ENCODE assay signal across 22 cellular contexts in genomic region chr14:103997391-103997790, GRCh38. TPM values are rescaled to one million over a fixed set of nuclear protein-coding genes. Genes with fewer than 3 reads are reported as not detected.
DNase-seq lines count a peak whose midpoint lies in the region; ATAC-seq, FAIRE-seq and TF ChIP-seq lines count a peak whose summit lies in the region.
"Had no signal": no experiment of that assay in that cellular context is flagged by ENCODE, and none has a peak within 500 bp of the region (broad histone marks: within the 10 kb centered on the region; RNA-seq: fewer than 3 reads in every experiment).

No MANE protein-coding gene starts in this region.

- H3K27ac ChIP-seq in H1 (ENCODE audit: low read depth, low read length) (no peak overlapping the region), upper lobe of right lung (no peak overlapping the region)
- H3K27ac ChIP-seq: GM23248 had no signal

- no peak overlapping the region for H3K18ac ChIP-seq in H1 (ENCODE audit: extremely low read depth, low read length)

- no peaks in the 10 kb centered on the region for H3K79me1 ChIP-seq in H1 (ENCODE audit: low read depth, low read length)

- POLR2A ChIA-PET in H1 (lab: Charles Lee; ENCODE audit: partially characterized antibody) = no interaction called here

- no peak overlapping the region for H2BK120ac ChIP-seq in H1 (replicated peaks; ENCODE audit: low read depth, low read length)

- no peak overlapping the region for H3K14ac ChIP-seq in H1 (ENCODE audit: insufficient read length)

- no peak for TF ChIP-seq RAD21 in H1 (IDR thresholded peaks at IDR 0.05 in 1 of 2, conservative IDR thresholded peaks at IDR 0.05 in 1 of 2; ENCODE audit: low read depth in 2 of 2, low read length in 2 of 2)

- H3K9ac ChIP-seq in H1 (replicated peaks in 1 of 4; ENCODE audit: extremely low read depth in 1 of 4, low read depth in 3 of 4, low read length in 3 of 4) = no peak overlapping the region
- H3K9ac ChIP-seq: GM23248 had no signal

- no peaks in the 10 kb centered on the region for H3K4me1 ChIP-seq in H1 (replicated peaks in 1 of 4; ENCODE audit: control insufficient read depth in 3 of 4, insufficient read depth in 4 of 4, low read length in 3 of 4)
- no peaks in the 10 kb centered on the region for H3K4me1 ChIP-seq in upper lobe of right lung

- DNase-seq in DMS79 (lab: John Stamatoyannopoulos, UW) (peak; percentile 46), DMS79 treated with DMSO at 0.1 percent for 48 hours (lab: John Stamatoyannopoulos, UW) (peak; percentile 82), H1 (ENCODE audit: low read depth in 1 of 2, low spot score in 2 of 2) (no peak), upper lobe of right lung (no peak)
- no peak for DNase-seq in activated CD8-positive, alpha-beta memory T cell treated with anti-CD3 and anti-CD28 coated beads for 24 hours
- DNase-seq: C1 segment of cervical spinal cord; Calu3; CD4-positive, alpha-beta memory T cell; COR-L47; DMS53; EL; GDM1; GM23248; H9 had no signal

- no peak overlapping the region for H2BK12ac ChIP-seq in H1 (ENCODE audit: low read depth, low read length)

- no peak overlapping the region for H3K4me2 ChIP-seq in H1 (ENCODE audit: insufficient read depth in 1 of 2, low read depth in 2 of 2, low read length in 2 of 2)

- WGBS in H1 (ENCODE audit: extremely low coverage in 1 of 2, insufficient coverage in 1 of 2, insufficient read length in 1 of 2, insufficient replicate concordance in 2 of 2, low coverage in 1 of 2, low lambda C conversion rate in 2 of 2, missing lambda C conversion rate in 1 of 2), 2 experiments = 89% methylated on average over 8 of the region's 8 CpGs; no CpG with 5 or more reads in 1 of the 2 experiments

- H3K56ac ChIP-seq in H1 (replicated peaks; ENCODE audit: insufficient read length, low read depth, low read length) = no peak overlapping the region

- no peaks in the 10 kb centered on the region for H3K23me2 ChIP-seq in H1 (ENCODE audit: low read depth, low read length)

- no peak overlapping the region for H2BK15ac ChIP-seq in H1 (ENCODE audit: low read length)

- no peak for TF ChIP-seq EP300 in H1 (IDR thresholded peaks at IDR 0.05; ENCODE audit: borderline replicate concordance in 1 of 2, low read depth in 2 of 2, low read length in 2 of 2)

- H4K91ac ChIP-seq in H1 (replicated peaks; ENCODE audit: insufficient read length, low read length) = no peak overlapping the region

- H3K4me3 ChIP-seq in H1 (ENCODE audit: extremely low read depth in 1 of 4, insufficient read depth in 2 of 4, low read depth in 3 of 4, low read length in 4 of 4) (no peak overlapping the region), upper lobe of right lung (no peak overlapping the region)
- H3K4me3 ChIP-seq: GM12878, GM23248 had no signal

- no peak overlapping the region for H2BK5ac ChIP-seq in H1 (ENCODE audit: low read depth, low read length)

- no peak overlapping the region for H3K23ac ChIP-seq in H1 (ENCODE audit: insufficient read length)

- no peak overlapping the region for H2BK20ac ChIP-seq in H1 (ENCODE audit: low read length)

- H4K8ac ChIP-seq in H1 (ENCODE audit: extremely low read depth, insufficient read depth, low read length) = peak overlapping the region; percentile 25; the same call in 1 of the 2 replicates

- no peak for TF ChIP-seq CTCF in H1 (IDR thresholded peaks at IDR 0.05; ENCODE audit: control extremely low read depth in 1 of 3, insufficient read depth in 1 of 3, low read depth in 1 of 3, low read length in 3 of 3)
- no peak for TF ChIP-seq CTCF in upper lobe of right lung (IDR thresholded peaks at IDR 0.05)

- ATAC-seq in upper lobe of right lung (peak; percentile 27), SK-N-SH treated with all-trans-retinoic acid at 6 μM for 48 hours (no peak)
- ATAC-seq: GM12878, HCT116 had no signal

- no peak for TF ChIP-seq POLR2A in H1 (IDR thresholded peaks at IDR 0.05; ENCODE audit: control extremely low read depth in 1 of 2, low read depth in 2 of 2, low read length in 2 of 2)

- no peak overlapping the region for H2AK5ac ChIP-seq in H1 (ENCODE audit: low read depth, low read length)

- no peak for FAIRE-seq in H1 (lab: Jason Lieb, UNC)
- FAIRE-seq: GM12878, GM19239 had no signal

- no peak overlapping the region for H2AFZ ChIP-seq in H1 (ENCODE audit: low read length)
- H2AFZ ChIP-seq: GM23248 had no signal

- H3K27me3 ChIP-seq in H1 (replicated peaks in 1 of 4; ENCODE audit: control insufficient read depth in 3 of 4, extremely low read depth in 1 of 4, insufficient read depth in 3 of 4, low read length in 3 of 4) (no peaks in the 10 kb centered on the region; a peak in 1 of 7 replicates), upper lobe of right lung (no peaks in the 10 kb centered on the region)

- H3K4ac ChIP-seq in H1 (replicated peaks; ENCODE audit: insufficient read length, low read depth, low read length) = no peak overlapping the region

- H3K36me3 ChIP-seq in H1 (ENCODE audit: control insufficient read depth in 2 of 4, insufficient read depth in 4 of 4, low read length in 3 of 4) (no peaks in the 10 kb centered on the region), upper lobe of right lung (no peaks in the 10 kb centered on the region)

- intact Hi-C loops in upper lobe of right lung (cut with DNase I) = no loop called here

- CTCF ChIA-PET in H1 (lab: Charles Lee; ENCODE audit: partially characterized antibody) = interaction anchor here (0.6 to 1.7 kb wide), 4 partner anchors 10 to 200 kb away, joined by 3 to 4 read pairs (median 4); no protein-coding TSS in a partner anchor

- H3K79me2 ChIP-seq in H1 (ENCODE audit: control insufficient read depth in 1 of 2, insufficient read depth in 2 of 2, low read length in 2 of 2) = no peaks in the 10 kb centered on the region

- no peaks in the 10 kb centered on the region for H4K20me1 ChIP-seq in H1 (replicated peaks in 1 of 2; ENCODE audit: control insufficient read depth in 1 of 2, insufficient read depth in 2 of 2, low read length in 2 of 2)

- no peak overlapping the region for H4K5ac ChIP-seq in H1 (ENCODE audit: insufficient read length, low read depth, low read length)

- H3K9me3 ChIP-seq in H1 (ENCODE audit: insufficient read depth in 2 of 2, low read depth in 1 of 2, low read length in 1 of 2) = no peaks in the 10 kb centered on the region
- H3K9me3 ChIP-seq in upper lobe of right lung = no peaks in the 10 kb centered on the region

TF ChIP-seq in H1, 55 proteins besides CTCF, POLR2A, EP300 and RAD21:
- TF ChIP-seq SIN3A (conservative IDR thresholded peaks at IDR 0.05 in 1 of 2, IDR thresholded peaks at IDR 0.05 in 1 of 2; ENCODE audit: low read depth in 1 of 2, low read length in 2 of 2) = no peak
- TF ChIP-seq HDAC2 (IDR thresholded peaks at IDR 0.05; ENCODE audit: borderline replicate concordance in 1 of 2, low read depth in 2 of 2, low read length in 2 of 2) = no peak
- no peak for TF ChIP-seq POU5F1 (IDR thresholded peaks at IDR 0.05; ENCODE audit: low read depth, low read length)
- no peak for TF ChIP-seq BRCA1 (IDR thresholded peaks at IDR 0.05; ENCODE audit: low read depth, low read length)
- TF ChIP-seq TCF12 (IDR thresholded peaks at IDR 0.05; ENCODE audit: low read depth, low read length) = no peak
- TF ChIP-seq NANOG (IDR thresholded peaks at IDR 0.05; ENCODE audit: insufficient read depth, low read depth, low read length, poor library complexity, severe bottlenecking) = no peak

TF ChIP-seq in SK-N-SH treated with all-trans-retinoic acid at 6 μM for 48 hours, 23 proteins besides CTCF, POLR2A, EP300 and RAD21:
- no peak for TF ChIP-seq RARB (CRISPR knock-in tag; IDR thresholded peaks at IDR 0.05)
TF ChIP-seq in SK-N-SH treated with all-trans-retinoic acid at 6 μM for 48 hours: peak in this region for 0.

RNA-seq across cellular contexts. Expression of gene RD3L, which starts 55.1 kb away (rescaled TPM):
- not detected in 2 replicates for total RNA-seq in H1 (2021; fragmentation: NEBNext Ultra II Directional; extraction: Animal tissue kit (Norgen Biotek cat#: 25700))
- polyA plus RNA-seq in H1 (2011; rRNA removed) = not detected in 2 replicates
- not detected for polyA plus RNA-seq in H1 (2011; cell fraction: cytosol; rRNA removed)
- not detected for polyA plus RNA-seq in H1 (2011; cell fraction: nucleus; rRNA removed)
- polyA plus RNA-seq in H1 (2012, experiment 1 of 2) = not detected in 4 replicates
- not detected for polyA plus RNA-seq in H1 (2012, experiment 2 of 2)
- polyA plus RNA-seq in H1 (2013, experiment 1 of 2) = not detected
- not detected for polyA plus RNA-seq in H1 (2013, experiment 2 of 2)
- polyA minus RNA-seq in H1 (2011; rRNA and poly(A)+ RNA removed) = not detected in 2 replicates
- not detected for polyA minus RNA-seq in H1 (2011; cell fraction: cytosol; rRNA and poly(A)+ RNA removed)
- not detected for polyA minus RNA-seq in H1 (2011; cell fraction: nucleus; rRNA and poly(A)+ RNA removed)
- total RNA-seq in upper lobe of right lung = not detected
- total RNA-seq: A172; A673; Calu3; CD4-positive, alpha-beta memory T cell; GM12878; GM23248; H4; H9 had no signal
- polyA plus RNA-seq: BJ; CD4-positive, alpha-beta memory T cell; GM12878; GM23248 had no signal

Comparison
In these comparisons a context has a peak if more than half of its experiments do, and no peak if none do; other contexts are left out.
1. DNase-seq: peak in DMS79 (single experiment) and DMS79 treated with DMSO at 0.1 percent for 48 hours (single experiment); none in H1 (0 of 2), upper lobe of right lung (single experiment) and activated CD8-positive, alpha-beta memory T cell treated with anti-CD3 and anti-CD28 coated beads for 24 hours (single experiment).